In the genomic region with DNA sequence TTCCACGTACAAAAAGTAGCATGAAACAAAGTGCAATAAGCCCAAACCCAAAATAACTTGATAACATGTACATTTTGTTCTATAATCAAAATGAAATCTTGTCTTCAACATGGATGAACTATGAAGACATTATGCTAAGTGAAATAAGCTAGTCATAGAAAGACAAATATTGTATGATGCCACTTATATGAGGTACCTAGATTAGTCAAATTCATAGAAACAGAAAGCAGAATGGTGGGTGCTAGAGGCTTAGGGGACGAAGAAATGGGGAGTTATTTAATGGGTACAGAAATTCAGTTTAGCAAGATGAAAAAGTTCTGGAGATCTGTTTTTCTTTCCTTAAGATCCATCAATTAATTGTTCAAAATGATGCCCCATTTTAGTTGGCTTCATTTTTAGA, we compare ENCODE assay signal across 13 cellular contexts.
"Had no signal": no experiment of that assay in that cellular context is flagged by ENCODE, and none has a peak within 500 bp of the region (broad histone marks: within the 10 kb centered on the region; RNA-seq: fewer than 3 reads in every experiment).

No MANE protein-coding gene starts in this region.

- H3K27ac ChIP-seq: hepatocyte, pancreas, thyroid gland had no signal

- H3K4me3 ChIP-seq: hepatocyte, pancreas, thyroid gland, uterus had no signal

- H3K4me2 ChIP-seq: hepatocyte had no signal

- H3K4me1 ChIP-seq: uterus had no signal

- H3K36me3 ChIP-seq: pancreas, thyroid gland, uterus had no signal

- H3K9me3 ChIP-seq: pancreas, thyroid gland, uterus had no signal

- ATAC-seq: left ventricle myocardium superior, pancreas had no signal

- DNase-seq: activated CD4-positive, alpha-beta T cell treated with anti-CD3 and anti-CD28 coated beads, Interleukin-2, amount 50 U/mL, for 48 hours; activated CD4-positive, CD25-positive, alpha-beta regulatory T cell; cerebellar nuclear complex; dermis blood vessel endothelial cell; erythroblast; left ventricle myocardium superior; mesendoderm; pancreas; stimulated activated CD4-positive, alpha-beta T cell treated with anti-CD3 and anti-CD28 coated beads, Interleukin-4, amount 100 ng/mL, for 1 hour; stimulated activated CD8-positive, alpha-beta memory T cell treated with anti-CD3 and anti-CD28 coated beads, Interleukin-4, amount 100 ng/mL, for 48 hours; thyroid gland; uterus had no signal

- H3K27me3 ChIP-seq: hepatocyte, pancreas, thyroid gland, uterus had no signal

- H2AFZ ChIP-seq: hepatocyte had no signal
